ENCODE assay signal across 1 cellular context in the genomic region with DNA sequence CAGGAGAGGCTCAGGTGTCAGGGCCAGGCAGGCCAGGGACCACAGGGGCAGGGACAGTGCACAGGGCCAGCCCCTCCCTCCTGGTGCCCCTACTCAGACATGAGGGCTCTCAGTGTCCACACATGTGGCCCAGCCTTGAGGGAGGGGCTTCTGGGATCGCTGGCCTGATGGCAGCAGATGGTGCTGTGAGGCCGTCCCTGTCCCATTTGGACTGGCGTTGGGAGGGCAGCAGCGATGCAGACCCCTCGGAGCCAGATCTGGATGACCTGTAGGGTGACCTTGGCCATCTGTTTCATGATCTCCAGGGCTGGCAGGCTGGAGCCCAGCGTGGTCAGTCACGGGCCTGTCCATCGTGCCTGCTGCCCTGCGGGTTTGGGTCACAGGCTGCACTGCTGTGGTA.
TF ChIP-seq lines count a peak whose summit lies in the region.

No MANE protein-coding gene starts in this region.

TF ChIP-seq in SK-N-SH treated with all-trans-retinoic acid at 6 μM for 48 hours, 23 proteins besides CTCF, POLR2A, EP300 and RAD21 (continued from another document):
- TF ChIP-seq, protein P1, sequence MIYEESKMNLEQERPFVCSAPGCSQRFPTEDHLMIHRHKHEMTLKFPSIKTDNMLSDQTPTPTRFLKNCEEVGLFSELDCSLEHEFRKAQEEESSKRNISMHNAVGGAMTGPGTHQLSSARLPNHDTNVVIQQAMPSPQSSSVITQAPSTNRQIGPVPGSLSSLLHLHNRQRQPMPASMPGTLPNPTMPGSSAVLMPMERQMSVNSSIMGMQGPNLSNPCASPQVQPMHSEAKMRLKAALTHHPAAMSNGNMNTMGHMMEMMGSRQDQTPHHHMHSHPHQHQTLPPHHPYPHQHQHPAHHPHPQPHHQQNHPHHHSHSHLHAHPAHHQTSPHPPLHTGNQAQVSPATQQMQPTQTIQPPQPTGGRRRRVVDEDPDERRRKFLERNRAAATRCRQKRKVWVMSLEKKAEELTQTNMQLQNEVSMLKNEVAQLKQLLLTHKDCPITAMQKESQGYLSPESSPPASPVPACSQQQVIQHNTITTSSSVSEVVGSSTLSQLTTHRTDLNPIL (CRISPR knock-in tag; IDR thresholded peaks at IDR 0.05; ENCODE audit: low read depth), result no peak
- TF ChIP-seq ZNF565 (CRISPR knock-in tag; conservative IDR thresholded peaks at IDR 0.05; ENCODE audit: low read depth), result no peak
- no peak for TF ChIP-seq SNAI2 (CRISPR knock-in tag; IDR thresholded peaks at IDR 0.05)
- TF ChIP-seq GLIS3 (CRISPR knock-in tag; IDR thresholded peaks at IDR 0.05), result no peak
- TF ChIP-seq RARB (CRISPR knock-in tag; IDR thresholded peaks at IDR 0.05), result no peak
- TF ChIP-seq TCF4 (CRISPR knock-in tag; IDR thresholded peaks at IDR 0.05; ENCODE audit: borderline replicate concordance), result no peak
- TF ChIP-seq ZFP30 (CRISPR knock-in tag; IDR thresholded peaks at IDR 0.05), result no peak
- no peak for TF ChIP-seq PPARA (CRISPR knock-in tag; IDR thresholded peaks at IDR 0.05; ENCODE audit: borderline replicate concordance)
- no peak for TF ChIP-seq TOX (CRISPR knock-in tag; IDR thresholded peaks at IDR 0.05; ENCODE audit: borderline replicate concordance)
- TF ChIP-seq, protein P2, sequence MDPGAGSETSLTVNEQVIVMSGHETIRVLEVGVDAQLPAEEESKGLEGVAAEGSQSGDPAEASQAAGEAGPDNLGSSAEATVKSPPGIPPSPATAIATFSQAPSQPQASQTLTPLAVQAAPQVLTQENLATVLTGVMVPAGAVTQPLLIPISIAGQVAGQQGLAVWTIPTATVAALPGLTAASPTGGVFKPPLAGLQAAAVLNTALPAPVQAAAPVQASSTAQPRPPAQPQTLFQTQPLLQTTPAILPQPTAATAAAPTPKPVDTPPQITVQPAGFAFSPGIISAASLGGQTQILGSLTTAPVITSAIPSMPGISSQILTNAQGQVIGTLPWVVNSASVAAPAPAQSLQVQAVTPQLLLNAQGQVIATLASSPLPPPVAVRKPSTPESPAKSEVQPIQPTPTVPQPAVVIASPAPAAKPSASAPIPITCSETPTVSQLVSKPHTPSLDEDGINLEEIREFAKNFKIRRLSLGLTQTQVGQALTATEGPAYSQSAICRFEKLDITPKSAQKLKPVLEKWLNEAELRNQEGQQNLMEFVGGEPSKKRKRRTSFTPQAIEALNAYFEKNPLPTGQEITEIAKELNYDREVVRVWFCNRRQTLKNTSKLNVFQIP (CRISPR knock-in tag; IDR thresholded peaks at IDR 0.05; ENCODE audit: borderline replicate concordance, low read depth), result no peak
